8 cellular contexts compared by ENCODE assay signal in genomic region chr2:72920317-72921087, GRCh38.
DNase-seq lines count a peak whose midpoint lies in the region; ATAC-seq and TF ChIP-seq lines count a peak whose summit lies in the region.

No MANE protein-coding gene starts in this region.

- H3K4me3 ChIP-seq in WI38 (ENCODE audit: low read depth, low read length) = peak overlapping the region; percentile 32

- DNase-seq in NCI-H748 (lab: John Stamatoyannopoulos, UW; ENCODE audit: unreplicated experiment) = peak; percentile 38
- DNase-seq in NCI-H748 treated with DMSO at 0.1 percent for 48 hours (lab: John Stamatoyannopoulos, UW) = no peak
- peak; percentile 75 for DNase-seq in germinal center (ENCODE audit: low spot score)
- DNase-seq in stimulated activated CD8-positive, alpha-beta memory T cell treated with anti-CD3 and anti-CD28 coated beads, Interleukin-4, amount 100 ng/mL, for 24 hours (ENCODE audit: low read depth) = peak; percentile 21
- no peak for DNase-seq in T1000 (lab: John Stamatoyannopoulos, UW)

- TF ChIP-seq CTCF in WI38 (IDR thresholded peaks at IDR 0.05; ENCODE audit: low read depth, low read length) = no peak

- no peak for ATAC-seq in HG02588 (IDR thresholded peaks at IDR 0.05; ENCODE audit: unreplicated experiment)
- no peak for ATAC-seq in HG03175 (IDR thresholded peaks at IDR 0.05; ENCODE audit: unreplicated experiment)

Comparison
In these comparisons a context has a peak if more than half of its experiments do, and no peak if none do; other contexts are left out.
1. DNase-seq: peak in NCI-H748 (single experiment), germinal center (single experiment) and stimulated activated CD8-positive, alpha-beta memory T cell treated with anti-CD3 and anti-CD28 coated beads, Interleukin-4, amount 100 ng/mL, for 24 hours (single experiment); none in NCI-H748 treated with DMSO at 0.1 percent for 48 hours (single experiment) and T1000 (single experiment).